In the genomic region with DNA sequence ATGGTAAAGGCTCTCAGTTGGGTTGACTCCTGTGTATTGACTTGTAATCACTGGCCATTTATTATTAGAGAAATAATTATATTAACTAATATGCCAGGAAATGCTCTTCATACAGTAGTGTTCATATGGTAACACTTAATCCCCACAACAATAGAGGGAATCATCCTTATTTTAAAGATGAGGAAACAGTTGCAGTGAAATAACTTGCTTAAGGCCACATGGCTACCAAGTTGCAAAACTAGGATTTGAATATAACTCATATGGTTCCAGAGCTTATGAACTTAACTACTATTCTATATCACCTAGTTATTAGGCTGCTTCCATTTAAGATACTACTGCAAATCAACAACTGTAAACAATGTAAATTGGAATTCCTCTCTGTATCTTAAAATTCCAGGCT, we compare ENCODE assay signal across 27 cellular contexts.
"Had no signal": no experiment of that assay in that cellular context is flagged by ENCODE, and none has a peak within 500 bp of the region (broad histone marks: within the 10 kb centered on the region; RNA-seq: fewer than 3 reads in every experiment).

No MANE protein-coding gene starts in this region.

- H3K9me3 ChIP-seq: stomach, suprapubic skin, testis, thoracic aorta, thyroid gland, tibial artery, tibial nerve, transverse colon, upper lobe of left lung, upper lobe of right lung, uterus, vagina had no signal

- H3K4me1 ChIP-seq: stomach, testis, thyroid gland, tibial artery, tibial nerve, transverse colon, upper lobe of left lung, upper lobe of right lung, uterus had no signal

- H3K27ac ChIP-seq: stomach, suprapubic skin, testis, thoracic aorta, thyroid gland, tibial artery, tibial nerve, transverse colon, upper lobe of left lung, upper lobe of right lung, uterus, vagina had no signal

- FAIRE-seq: urothelium cell line had no signal

- ATAC-seq: stimulated activated effector memory CD8-positive, alpha-beta T cell treated with anti-CD3 and anti-CD28 coated beads, Interleukin-12 subunit alpha, Interleukin-12 subunit beta, amount 100 ng/mL, for 72 hours; stimulated activated memory B cell treated with anti-CD40 and anti-IgM and Interleukin-4, amounts not matched to agents 10 μg/mL and 1 μg/mL and 100 μg/mL, for 72 hours; stimulated activated naive B cell treated with anti-CD40 and anti-IgM and Interleukin-4, amounts not matched to agents 10 μg/mL and 1 μg/mL and 100 μg/mL, for 72 hours; stimulated activated naive CD8-positive, alpha-beta T cell treated with anti-CD3 and anti-CD28 coated beads, Interleukin-15, amount 100 ng/mL, for 72 hours; stimulated activated naive CD8-positive, alpha-beta T cell treated with anti-CD3 and anti-CD28 coated beads, Interleukin-15, Interleukin-2, amounts not matched to agents 100 U/mL and 50 U/mL, for 24 hours; upper lobe of right lung had no signal

- H3K36me3 ChIP-seq: stomach, suprapubic skin, thoracic aorta, thyroid gland, tibial artery, tibial nerve, transverse colon, upper lobe of left lung, upper lobe of right lung, uterus, vagina had no signal

- H3K4me3 ChIP-seq: stomach, suprapubic skin, testis, thoracic aorta, thyroid gland, tibial artery, tibial nerve, transverse colon, upper lobe of left lung, upper lobe of right lung, uterus, vagina had no signal

- H3K27me3 ChIP-seq: stomach, suprapubic skin, testis, thyroid gland, tibial artery, tibial nerve, transverse colon, upper lobe of left lung, upper lobe of right lung, uterus, vagina had no signal

- DNase-seq: stimulated activated CD4-positive, alpha-beta T cell treated with anti-CD3 and anti-CD28 coated beads, Interleukin-2, amount 100 ng/mL, for 48 hours; stimulated activated CD4-positive, alpha-beta T cell treated with anti-CD3 and anti-CD28 coated beads, Interleukin-4, amount 100 ng/mL, for 1 hour; stimulated activated CD4-positive, alpha-beta T cell treated with anti-CD3 and anti-CD28 coated beads, Interleukin-4, amount 100 ng/mL, for 24 hours; stimulated activated CD4-positive, alpha-beta T cell treated with anti-CD3 and anti-CD28 coated beads, Interleukin-4, amount 100 ng/mL, for 4 hours; stimulated activated CD8-positive, alpha-beta memory T cell treated with anti-CD3 and anti-CD28 coated beads, Interleukin-4, amount 100 ng/mL, for 48 hours; stimulated activated naive B cell treated with anti-CD40 and anti-IgM and Interleukin-4, amounts not matched to agents 10 μg/mL and 1 μg/mL and 100 μg/mL, for 72 hours; stimulated activated naive CD4-positive, alpha-beta T cell; stimulated activated naive CD4-positive, alpha-beta T cell treated with Interleukin-2 at 50 U/mL for 16 hours; stimulated activated naive CD8-positive, alpha-beta T cell treated with anti-CD3 and anti-CD28 coated beads, Interleukin-15, amount 100 ng/mL, for 72 hours; stimulated activated naive CD8-positive, alpha-beta T cell treated with anti-CD3 and anti-CD28 coated beads, Interleukin-15, Interleukin-2, amounts not matched to agents 100 U/mL and 50 U/mL, for 24 hours; stomach; substantia nigra; testis; thyroid gland; tibial artery; transverse colon; trophoblast cell; upper lobe of left lung; upper lobe of right lung; uterus had no signal
